8 cellular contexts compared by ENCODE assay signal in genomic region chr22:21713428-21714058, GRCh38. TPM values are rescaled to one million over a fixed set of nuclear protein-coding genes. Genes with fewer than 3 reads are reported as not detected.
DNase-seq lines count a peak whose midpoint lies in the region; ATAC-seq and TF ChIP-seq lines count a peak whose summit lies in the region.

No MANE protein-coding gene starts in this region.

- H4K20me1 ChIP-seq in mammary epithelial cell (ENCODE audit: insufficient read depth, low read length) = no peaks in the 10 kb centered on the region

- TF ChIP-seq POLR2A in breast epithelium (IDR thresholded peaks at IDR 0.05) (no peak), vagina (IDR thresholded peaks at IDR 0.05) (no peak)

- H3K4me3 ChIP-seq in mammary epithelial cell (replicated peaks in 1 of 3; ENCODE audit: insufficient read depth in 1 of 3, low read depth in 2 of 3, low read length in 3 of 3) (no peak overlapping the region), breast epithelium (peak overlapping the region in 1 of 3 donors; percentile 49), ascending aorta (peak overlapping the region; percentile 23 to 38), mesodermal cell (ENCODE audit: extremely low read depth, insufficient read depth, low read length, poor library complexity, severe bottlenecking) (no peak overlapping the region), aorta (ENCODE audit: low read length in 2 of 2) (no peak overlapping the region), vagina (peak overlapping the region in 1 of 2 donors; percentile 4)

- in situ Hi-C loops in mammary epithelial cell (cut with MboI; ENCODE audit: low sequenced_read_pairs in 2 of 2) = loop anchor here (5.0 kb wide), 2 partner anchors 229 to 234 kb away; no protein-coding TSS in a partner anchor

- H3K27me3 ChIP-seq in mammary epithelial cell (ENCODE audit: insufficient read depth, low read length) (no peaks in the 10 kb centered on the region), breast epithelium (no peaks in the 10 kb centered on the region), ascending aorta (no peaks in the 10 kb centered on the region), aorta (ENCODE audit: control insufficient read depth in 1 of 2, insufficient read depth in 2 of 2, low read length in 1 of 2) (no peaks in the 10 kb centered on the region), vagina (no peaks in the 10 kb centered on the region)

- no peaks in the 10 kb centered on the region for H3K36me3 ChIP-seq in mammary epithelial cell (ENCODE audit: insufficient read depth, low read length)
- H3K36me3 ChIP-seq in breast epithelium = no peaks in the 10 kb centered on the region
- H3K36me3 ChIP-seq in ascending aorta = peaks cover 3 to 4% of the 10 kb centered on the region in 2 donors
- H3K36me3 ChIP-seq in mesodermal cell (ENCODE audit: control insufficient read depth, insufficient read depth, low read length) = no peaks in the 10 kb centered on the region
- H3K36me3 ChIP-seq in aorta (ENCODE audit: control insufficient read depth in 1 of 2, insufficient read depth in 2 of 2, low read length in 1 of 2) = no peaks in the 10 kb centered on the region
- H3K36me3 ChIP-seq in vagina = no peaks in the 10 kb centered on the region

- no peak overlapping the region for H3K27ac ChIP-seq in mammary epithelial cell (ENCODE audit: insufficient read depth, low read depth, low read length)
- H3K27ac ChIP-seq in breast epithelium = no peak overlapping the region
- peak overlapping the region in 1 of 2 donors; percentile 19 for H3K27ac ChIP-seq in ascending aorta
- peak overlapping the region; percentile 10 for H3K27ac ChIP-seq in mesodermal cell (ENCODE audit: low read depth, low read length, severe bottlenecking)
- peak overlapping the region in 1 of 2 donors; percentile 43 for H3K27ac ChIP-seq in aorta (ENCODE audit: low read depth in 1 of 2, low read length in 2 of 2)
- H3K27ac ChIP-seq in vagina = no peak overlapping the region

- H3K9me3 ChIP-seq in mammary epithelial cell (replicated peaks; ENCODE audit: insufficient read depth, low read length) (no peaks in the 10 kb centered on the region), breast epithelium (no peaks in the 10 kb centered on the region), ascending aorta (no peaks in the 10 kb centered on the region), mesodermal cell (ENCODE audit: control insufficient read depth, low read length) (no peaks in the 10 kb centered on the region), aorta (ENCODE audit: control insufficient read depth, low read length) (no peaks in the 10 kb centered on the region), vagina (no peaks in the 10 kb centered on the region)

- TF ChIP-seq CTCF in mammary epithelial cell (conservative IDR thresholded peaks at IDR 0.05 in 1 of 2, IDR thresholded peaks at IDR 0.05 in 1 of 2; ENCODE audit: extremely low read depth in 1 of 2, insufficient read depth in 1 of 2, low read depth in 1 of 2, low read length in 2 of 2) (no peak), breast epithelium (IDR thresholded peaks at IDR 0.05) (no peak), ascending aorta (IDR thresholded peaks at IDR 0.05) (no peak), vagina (IDR thresholded peaks at IDR 0.05) (no peak)

- 77% methylated on average over 8 of the region's 9 CpGs for WGBS in mammary epithelial cell (ENCODE audit: low coverage, missing lambda C conversion rate)
- 83 to 96% methylated on average over 4 to 7 of the region's 9 CpGs for whole genome bisulfite sequencing in mesodermal cell (ENCODE audit: insufficient coverage in 2 of 2), 2 experiments
- 45 to 50% methylated on average over 9 of the region's 9 CpGs for WGBS in aorta, 2 donors

- no peak overlapping the region for H3K9ac ChIP-seq in mammary epithelial cell (ENCODE audit: insufficient read depth, low read length)

- dilution Hi-C loops in mammary epithelial cell (cut with HindIII; ENCODE audit: low sequenced_read_pairs) = no loop called here

- CTCF ChIA-PET in mammary epithelial cell (lab: Charles Lee; ENCODE audit: low non-redundant PET) = no interaction called here

- no TSS peak for BruUV-seq in mammary epithelial cell (replicated peaks; lab: Mats Ljungman, UMichigan)

- no peaks in the 10 kb centered on the region for H3K79me2 ChIP-seq in mammary epithelial cell (ENCODE audit: insufficient read depth, low read length)

- no peak overlapping the region for H3K4me2 ChIP-seq in mammary epithelial cell (ENCODE audit: insufficient read depth, low read depth, low read length)

- DNase-seq in mammary epithelial cell = no peak
- no peak for DNase-seq in breast epithelium (ENCODE audit: low spot score in 2 of 2)
- no peak for DNase-seq in ascending aorta (ENCODE audit: low spot score in 2 of 2)
- DNase-seq in aorta = no peak
- no peak for DNase-seq in vagina (ENCODE audit: extremely low spot score in 2 of 2)
- DNase-seq in putamen (ENCODE audit: low spot score) = no peak

- intact Hi-C loops in mammary epithelial cell (cut with micrococcal nuclease) (loop anchor here (1.0 to 5.0 kb wide), 5 partner anchors 153 to 494 kb away; partner anchors contain the start of gene PPM1F), breast epithelium (cut with DNase I; ENCODE audit: low total_unique reads) (no loop called here), ascending aorta (cut with DNase I) (loop anchor here (1.0 to 2.0 kb wide), 3 partner anchors 22 to 239 kb away; partner anchors contain the start of genes PPM1F and YPEL1), aorta (cut with DNase I) (loop anchor here (1.0 to 2.0 kb wide), 4 partner anchors 225 to 239 kb away; partner anchors contain the start of gene PPM1F (in 1 of the 2)), vagina (cut with DNase I) (loop anchor here (5.0 kb wide), 1 partner anchor 224 kb away; no protein-coding TSS in a partner anchor)

- H2AFZ ChIP-seq in mammary epithelial cell (ENCODE audit: low read depth, low read length) = peak overlapping the region; percentile 61

- H3K4me1 ChIP-seq in mammary epithelial cell (ENCODE audit: insufficient read depth, low read length) (peaks cover 3% of the 10 kb centered on the region), breast epithelium (no peaks in the 10 kb centered on the region), ascending aorta (no peaks in the 10 kb centered on the region), mesodermal cell (ENCODE audit: control insufficient read depth, insufficient read depth, low read length, poor library complexity, severe bottlenecking) (peaks cover 8% of the 10 kb centered on the region), aorta (ENCODE audit: control insufficient read depth in 1 of 2, insufficient read depth in 2 of 2, low read length in 2 of 2) (no peaks in the 10 kb centered on the region), vagina (peaks cover 10% of the 10 kb centered on the region)

- ATAC-seq in aorta (ENCODE audit: low FRiP score) = peak; percentile 15
- no peak for ATAC-seq in GM18861 (IDR thresholded peaks at IDR 0.05; ENCODE audit: unreplicated experiment)

RNA-seq across cellular contexts. Expression of gene YPEL1, which starts 22.1 kb away (rescaled TPM):
- under 1 TPM; under 0.01 to 0.07 TPM for total RNA-seq in mammary epithelial cell
- polyA plus RNA-seq in mammary epithelial cell = 0.02 TPM
- 0.47 TPM for polyA minus RNA-seq in mammary epithelial cell
- total RNA-seq in breast epithelium = 1 to 10 TPM; 7.8 to 8.5 (median 7.9) TPM
- 1.1 TPM for total RNA-seq in ascending aorta
- 8.8 TPM for polyA plus RNA-seq in mesodermal cell (2013, experiment 1 of 2)
- polyA plus RNA-seq in mesodermal cell (2013, experiment 2 of 2) = 7.8 TPM
- total RNA-seq in aorta = 1 to 10 TPM; 4.7 to 9.1 TPM
- polyA plus RNA-seq in aorta = 1 to 10 TPM; 2.0 to 4.8 TPM
- total RNA-seq in vagina = 4.9 TPM

RNA-seq across cellular contexts. Expression of gene PPIL2, which starts 47.7 kb away (rescaled TPM):
- total RNA-seq in mammary epithelial cell = 10 to 100 TPM; 18.2 to 35.2 TPM
- polyA plus RNA-seq in mammary epithelial cell = 21.8 TPM
- polyA minus RNA-seq in mammary epithelial cell = 35.6 TPM
- 10 to 100 TPM; 23.5 to 45.6 (median 39.4) TPM for total RNA-seq in breast epithelium
- 36.3 TPM for total RNA-seq in ascending aorta
- polyA plus RNA-seq in mesodermal cell (2013, experiment 1 of 2) = 30.2 TPM
- polyA plus RNA-seq in mesodermal cell (2013, experiment 2 of 2) = 27.8 TPM
- total RNA-seq in aorta = 10 to 100 TPM; 33.2 to 35.4 TPM
- polyA plus RNA-seq in aorta = 10 to 100 TPM in 1 of 2 donors, 1 to 10 TPM in 1; 5.1 to 38.4 TPM
- 44.7 TPM for total RNA-seq in vagina

Comparison
In these comparisons a context has a peak if more than half of its experiments do, and no peak if none do; other contexts are left out.
1. H3K4me3 ChIP-seq: peak in ascending aorta (2 of 2); none in mammary epithelial cell (0 of 3), mesodermal cell (single experiment) and aorta (0 of 2).